ENCODE assay signal across 17 cellular contexts in genomic region chr1:28646040-28646439, GRCh38. TPM values are rescaled to one million over a fixed set of nuclear protein-coding genes. Genes with fewer than 3 reads are reported as not detected.
A peak's percentile ranks its signal among the peaks of the same experiment; 100 is the strongest.
DNase-seq lines count a peak whose midpoint lies in the region; ATAC-seq and TF ChIP-seq lines count a peak whose summit lies in the region.
"Had no signal": no experiment of that assay in that cellular context is flagged by ENCODE, and none has a peak within 500 bp of the region (broad histone marks: within the 10 kb centered on the region; RNA-seq: fewer than 3 reads in every experiment).

No MANE protein-coding gene starts in this region.

- H3K36me3 ChIP-seq in gastrocnemius medialis (no peaks in the 10 kb centered on the region), mucosa of descending colon (ENCODE audit: low read depth) (no peaks in the 10 kb centered on the region), A673 (ENCODE audit: insufficient read depth, low read length, poor library complexity, severe bottlenecking) (no peaks in the 10 kb centered on the region)
- H3K36me3 ChIP-seq: ovary, thyroid gland had no signal

- no peak for TF ChIP-seq POLR2A in gastrocnemius medialis (IDR thresholded peaks at IDR 0.05)
- no peak for TF ChIP-seq POLR2A in lower leg skin (IDR thresholded peaks at IDR 0.05)

- POLR2A ChIA-PET in RWPE1 (lab: Yijun Ruan, JAX; ENCODE audit: low non-redundant PET) = no interaction called here
- POLR2A ChIA-PET in A673 (lab: Charles Lee; ENCODE audit: low non-redundant PET) = interaction anchor here (0.6 kb wide), 1 partner anchor 54 kb away, joined by 12 read pairs; no protein-coding TSS in a partner anchor

- H3K27ac Mint-ChIP-seq in activated T-cell treated with anti-CD3 and anti-CD28 coated beads, Interleukin-2, amount 50 U/mL, for 24 hours = peak overlapping the region; percentile 42

- peaks cover 41% of the 10 kb centered on the region for H3K4me1 Mint-ChIP-seq in activated T-cell treated with anti-CD3 and anti-CD28 coated beads, Interleukin-2, amount 50 U/mL, for 24 hours (ENCODE audit: low read depth)

- in situ Hi-C loops in gastrocnemius medialis (cut with MboI; ENCODE audit: low sequenced_read_pairs in 4 of 4) = loop anchor here in 3 of 4 donors (10.0 to 25.0 kb wide), 3 partner anchors 89 to 241 kb away; partner anchors contain the start of gene YTHDF2 (in 1 of the 3)

- intact Hi-C loops in gastrocnemius medialis (cut with DNase I; ENCODE audit: low total_unique reads) (loop anchor here (5.0 kb wide), 1 partner anchor 399 kb away; no protein-coding TSS in a partner anchor), mucosa of descending colon (cut with DNase I, micrococcal nuclease) (no loop called here), lower leg skin (cut with DNase I; ENCODE audit: low total_unique reads) (loop anchor here (10.0 kb wide), 1 partner anchor 129 kb away; no protein-coding TSS in a partner anchor), A673 (cut with micrococcal nuclease; ENCODE audit: unreplicated experiment) (no loop called here)

- H3K4me3 ChIP-seq in gastrocnemius medialis (no peak overlapping the region), mucosa of descending colon (no peak overlapping the region), lower leg skin (ENCODE audit: low read depth, poor library complexity, severe bottlenecking) (no peak overlapping the region), A673 (ENCODE audit: low read depth, low read length, poor library complexity, severe bottlenecking) (no peak overlapping the region)
- H3K4me3 ChIP-seq: ovary, thyroid gland had no signal

- no peaks in the 10 kb centered on the region for H3K9me3 ChIP-seq in gastrocnemius medialis
- no peaks in the 10 kb centered on the region for H3K9me3 ChIP-seq in mucosa of descending colon
- H3K9me3 ChIP-seq in A673 (ENCODE audit: low read depth, low read length, poor library complexity, severe bottlenecking) = no peaks in the 10 kb centered on the region
- H3K9me3 ChIP-seq: ovary, thyroid gland had no signal

- BruUV-seq in A673 (replicated peaks; lab: Mats Ljungman, UMichigan) = no TSS peak

- peaks cover 26 to 40% of the 10 kb centered on the region in 2 donors for H3K4me1 ChIP-seq in gastrocnemius medialis
- peaks cover 33% of the 10 kb centered on the region for H3K4me1 ChIP-seq in mucosa of descending colon (ENCODE audit: low read depth)
- peaks cover 19% of the 10 kb centered on the region for H3K4me1 ChIP-seq in A673 (ENCODE audit: insufficient read depth, low read length, poor library complexity, severe bottlenecking)

- TF ChIP-seq CTCF in RWPE1 (conservative IDR thresholded peaks at IDR 0.05; ENCODE audit: low read depth) (no peak), gastrocnemius medialis (IDR thresholded peaks at IDR 0.05 in 4 of 5, conservative IDR thresholded peaks at IDR 0.05 in 1 of 5) (no peak), mucosa of descending colon (IDR thresholded peaks at IDR 0.05) (no peak), lower leg skin (IDR thresholded peaks at IDR 0.05) (no peak), A673 (conservative IDR thresholded peaks at IDR 0.05; ENCODE audit: low read depth, low read length) (no peak)

- no peak for DNase-seq in activated T-cell treated with anti-CD3 and anti-CD28 coated beads, Interleukin-2, amount 50 U/mL, for 24 hours
- no peak for DNase-seq in activated T-cell treated with anti-CD3 and anti-CD28 coated beads, Interleukin-2, amount 50 U/mL, for 48 hours
- DNase-seq in RWPE1 (ENCODE audit: low spot score) (no peak), fibroblast of gingiva (ENCODE audit: low read depth) (peak; percentile 82), gastrocnemius medialis (peak in 1 of 2 donors; percentile 60), mucosa of descending colon (no peak), lower leg skin (ENCODE audit: low spot score in 2 of 2) (no peak), A673 (ENCODE audit: low spot score) (no peak)
- DNase-seq: activated CD4-positive, alpha-beta T cell treated with anti-CD3 and anti-CD28 coated beads for 1 hour; DMS53; ovary; stimulated activated CD4-positive, alpha-beta T cell treated with anti-CD3 and anti-CD28 coated beads, Interleukin-12 subunit alpha, Interleukin-12 subunit beta, amount 100 ng/mL, for 4 hours; thyroid gland had no signal

- 91 to 95% methylated on average over 1 of the region's 1 CpG for WGBS in lower leg skin, 2 donors

- H3K27me3 ChIP-seq in gastrocnemius medialis (no peaks in the 10 kb centered on the region), A673 (replicated peaks; ENCODE audit: insufficient read depth, low read depth, low read length, poor library complexity) (no peaks in the 10 kb centered on the region)
- H3K27me3 ChIP-seq: ovary, thyroid gland had no signal

- no peaks in the 10 kb centered on the region for H3K27me3 Mint-ChIP-seq in activated T-cell treated with anti-CD3 and anti-CD28 coated beads, Interleukin-2, amount 50 U/mL, for 24 hours
- H3K27me3 Mint-ChIP-seq: central memory CD8-positive, alpha-beta T cell had no signal

- ATAC-seq in gastrocnemius medialis (no peak), mucosa of descending colon (no peak)

- H3K27ac ChIP-seq in RWPE1 = peak overlapping the region; percentile 96
- H3K27ac ChIP-seq in gastrocnemius medialis = peak overlapping the region; percentile 90 to 96 (median 94)
- no peak overlapping the region for H3K27ac ChIP-seq in A673 (ENCODE audit: low read depth, low read length, poor library complexity, severe bottlenecking)
- H3K27ac ChIP-seq: ovary, thyroid gland had no signal

- H3K9me3 Mint-ChIP-seq in activated T-cell treated with anti-CD3 and anti-CD28 coated beads, Interleukin-2, amount 50 U/mL, for 24 hours = no peaks in the 10 kb centered on the region
- H3K9me3 Mint-ChIP-seq: central memory CD8-positive, alpha-beta T cell had no signal

- no peak overlapping the region for H3K4me3 Mint-ChIP-seq in activated T-cell treated with anti-CD3 and anti-CD28 coated beads, Interleukin-2, amount 50 U/mL, for 24 hours
- H3K4me3 Mint-ChIP-seq: central memory CD8-positive, alpha-beta T cell had no signal

- CTCF ChIA-PET in RWPE1 (lab: Yijun Ruan, JAX) = interaction anchor here (0.6 kb wide), 1 partner anchor 95 kb away, joined by 5 read pairs; no protein-coding TSS in a partner anchor
- CTCF ChIA-PET in A673 (lab: Charles Lee) = no interaction called here

- peaks cover 27% of the 10 kb centered on the region for H3K36me3 Mint-ChIP-seq in activated T-cell treated with anti-CD3 and anti-CD28 coated beads, Interleukin-2, amount 50 U/mL, for 24 hours (ENCODE audit: low read depth)

RNA-seq across cellular contexts. Expression of gene RNU11, which starts 2.4 kb away (rescaled TPM):
- not detected for total RNA-seq in gastrocnemius medialis
- total RNA-seq in mucosa of descending colon = not detected
- total RNA-seq in lower leg skin = not detected
- not detected in 2 replicates for total RNA-seq in A673 (2021)
- total RNA-seq: endothelial cell of umbilical vein, lung microvascular endothelial cell, MCF 10A, ovary, thyroid gland had no signal

RNA-seq across cellular contexts. Expression of gene TAF12, which starts 3.2 kb away (rescaled TPM):
- total RNA-seq in gastrocnemius medialis = 10 to 100 TPM; 33.5 to 81.6 (median 65.0) TPM
- 10 to 100 TPM; 12.2 to 23.2 (median 15.5) TPM for total RNA-seq in mucosa of descending colon
- total RNA-seq in lower leg skin = 10 to 100 TPM; 19.3 to 28.8 (median 24.0) TPM
- 17.9 and 22.6 TPM in 2 replicates for total RNA-seq in A673 (2021)

RNA-seq across cellular contexts. Expression of gene GMEB1, which starts 22.5 kb away (rescaled TPM):
- total RNA-seq in gastrocnemius medialis (10 to 100 TPM in 2 of 4 donors, 1 to 10 TPM in 2; 6.2 to 12.0 (median 9.2) TPM), mucosa of descending colon (10 to 100 TPM; 12.5 to 13.9 (median 13.0) TPM), lower leg skin (10 to 100 TPM; 10.8 to 12.0 (median 11.6) TPM), A673 (2021) (20.9 and 23.0 TPM in 2 replicates)

RNA-seq across cellular contexts. Expression of gene RAB42, which starts 54.0 kb away (rescaled TPM):
- total RNA-seq in gastrocnemius medialis (under 1 TPM in 2 of 4 donors, not detected in 2; 0.62 to 0.87 TPM), mucosa of descending colon (1 to 10 TPM; 3.5 to 5.9 (median 3.8) TPM), lower leg skin (1 to 10 TPM in 1 of 4 donors, not detected in 3; 1.0 TPM), A673 (2021) (2.4 and 3.5 TPM in 2 replicates)
- total RNA-seq: MCF 10A had no signal

Comparison
In these comparisons a context has a peak if more than half of its experiments do, and no peak if none do; other contexts are left out.
1. intact Hi-C loops: an anchor here in gastrocnemius medialis (5.0 kb wide) and lower leg skin (10.0 kb wide); none called in mucosa of descending colon and A673.